Comparison of ENCODE assay signal across 25 cellular contexts in genomic region chrX:148051973-148052372, GRCh38.
DNase-seq lines count a peak whose midpoint lies in the region; ATAC-seq, FAIRE-seq and TF ChIP-seq lines count a peak whose summit lies in the region.
"Had no signal": no experiment of that assay in that cellular context is flagged by ENCODE, and none has a peak within 500 bp of the region (broad histone marks: within the 10 kb centered on the region; RNA-seq: fewer than 3 reads in every experiment).

No MANE protein-coding gene starts in this region.

- no peak overlapping the region for H3K9ac ChIP-seq in kidney (ENCODE audit: low read length in 2 of 2)
- H3K9ac ChIP-seq: BLaER1 had no signal

- H3K27me3 ChIP-seq in right cardiac atrium (ENCODE audit: control insufficient read depth, insufficient read depth), result no peaks in the 10 kb centered on the region
- H3K27me3 ChIP-seq: BE2C, BLaER1 had no signal

- peak in 2 of 3 donors; percentile 15 to 43 for DNase-seq in right cardiac atrium
- DNase-seq in left cardiac atrium, result no peak
- DNase-seq in kidney, result peak; percentile 65
- DNase-seq in effector CD8-positive, alpha-beta T cell (lab: John Stamatoyannopoulos, UW), result no peak
- DNase-seq in NCI-H345 (lab: John Stamatoyannopoulos, UW), result no peak
- DNase-seq: 8988T; ACHN; BE2C; C1 segment of cervical spinal cord; CD4-positive, alpha-beta memory T cell; CD4-positive, CD25-positive, alpha-beta regulatory T cell; CD8-positive, alpha-beta memory T cell; COR-L47; DMS 273 treated with DMSO at 0.1 percent for 48 hours; DMS153; DMS53; DMS79; DND-41; EL; GDM1 had no signal

- no peaks in the 10 kb centered on the region for H3K36me3 ChIP-seq in kidney (ENCODE audit: control insufficient read depth in 1 of 2, insufficient read depth in 2 of 2, low read length in 2 of 2)
- H3K36me3 ChIP-seq: BE2C, BLaER1 had no signal

- H3K27ac ChIP-seq in right cardiac atrium (ENCODE audit: low read length), result no peak overlapping the region
- H3K27ac ChIP-seq in kidney (ENCODE audit: low read depth in 2 of 2, low read length in 2 of 2), result no peak overlapping the region
- H3K27ac ChIP-seq: BLaER1 had no signal

- no peak for ATAC-seq in right cardiac atrium
- no peak for ATAC-seq in left cardiac atrium
- ATAC-seq: GM12878 had no signal

- H3K9me3 ChIP-seq in right cardiac atrium (ENCODE audit: control insufficient read depth, low read length) (no peaks in the 10 kb centered on the region), kidney (ENCODE audit: control insufficient read depth in 1 of 2, low read length in 2 of 2) (no peaks in the 10 kb centered on the region)
- H3K9me3 ChIP-seq: BE2C had no signal

- no peaks in the 10 kb centered on the region for H3K4me1 ChIP-seq in right cardiac atrium (ENCODE audit: control insufficient read depth, insufficient read depth, low read length)
- no peaks in the 10 kb centered on the region for H3K4me1 ChIP-seq in kidney (ENCODE audit: control insufficient read depth in 1 of 2, insufficient read depth in 1 of 2, low read depth in 1 of 2, low read length in 2 of 2)
- H3K4me1 ChIP-seq: BE2C, BLaER1 had no signal

- H3K4me3 ChIP-seq in right cardiac atrium (ENCODE audit: low read length), result no peak overlapping the region
- no peak overlapping the region for H3K4me3 ChIP-seq in kidney (ENCODE audit: low read length in 2 of 2)
- H3K4me3 ChIP-seq: BLaER1, GM12878 had no signal

- no peak for FAIRE-seq in kidney (lab: Jason Lieb, UNC)
- FAIRE-seq: A204.1, GM12878, GM12892, GM18507 had no signal

- intact Hi-C loops in right cardiac atrium (cut with DNase I), result no loop called here
- intact Hi-C loops in left cardiac atrium (cut with DNase I), result loop anchor here in 1 of 2 donors (2.0 kb wide), 1 partner anchor 1233 kb away; no protein-coding TSS in a partner anchor
- intact Hi-C loops in kidney (cut with DNase I), result no loop called here

- 92% methylated on average over 35 of the region's 35 CpGs for WGBS in right cardiac atrium

- no peak for TF ChIP-seq CTCF in kidney (IDR thresholded peaks at IDR 0.05; ENCODE audit: borderline replicate concordance, extremely low read depth, insufficient read depth)

Comparison
In these comparisons a context has a peak if more than half of its experiments do, and no peak if none do; other contexts are left out.
1. DNase-seq: peak in right cardiac atrium (2 of 3) and kidney (single experiment); none in left cardiac atrium (single experiment), effector CD8-positive, alpha-beta T cell (single experiment) and NCI-H345 (single experiment).